8 cellular contexts compared by ENCODE assay signal in the genomic region with DNA sequence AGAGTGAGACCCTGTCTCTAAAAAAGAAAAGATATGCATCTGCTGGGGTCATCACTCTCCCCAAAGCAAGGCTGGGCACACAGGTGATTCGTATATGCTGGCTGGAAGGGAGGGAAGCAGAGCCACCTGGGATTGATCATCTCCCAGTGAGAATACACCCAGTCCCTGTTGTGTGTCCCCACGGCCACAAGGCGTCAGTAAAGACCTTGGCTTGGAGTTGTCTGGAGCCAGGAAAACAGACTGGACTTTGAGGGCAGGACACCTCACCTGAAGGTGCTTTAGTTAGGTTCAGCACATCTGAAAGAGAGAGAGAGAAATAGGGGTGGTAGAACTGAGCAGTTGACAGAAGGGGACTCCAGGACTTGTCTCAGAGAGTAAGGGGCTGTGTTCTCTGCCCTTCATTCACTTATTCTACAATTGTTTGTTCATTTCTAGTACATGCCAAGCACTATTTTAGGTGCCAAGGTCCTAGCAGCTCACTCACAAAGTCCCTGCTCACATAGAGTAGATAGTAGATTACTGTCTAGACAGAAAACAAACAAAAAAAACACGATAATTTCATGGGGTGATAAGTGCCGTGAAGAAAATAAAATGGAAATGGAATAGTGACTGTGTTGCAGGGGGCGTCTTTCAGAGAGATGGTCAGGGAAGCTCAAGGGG. TPM values are rescaled to one million over a fixed set of nuclear protein-coding genes. Genes with fewer than 3 reads are reported as not detected.
DNase-seq lines count a peak whose midpoint lies in the region; ATAC-seq and TF ChIP-seq lines count a peak whose summit lies in the region.

No MANE protein-coding gene starts in this region.

- no peaks in the 10 kb centered on the region for H3K4me1 ChIP-seq in gastrocnemius medialis

- H3K9me3 ChIP-seq in gastrocnemius medialis, result no peaks in the 10 kb centered on the region

- no peak overlapping the region for H3K4me3 Mint-ChIP-seq in activated T-helper 1 cell treated with anti-CD3 and anti-CD28 coated beads, Interleukin-12 subunit alpha, Interleukin-12 subunit beta, Interleukin-2, Interleukin-4 antibody, amounts not matched to agents 30 ng/mL and 10 ng/mL and 1 ng/mL, durations not matched to agents 14 hours and 24 hours and 36 hours

- TF ChIP-seq POLR2A in gastrocnemius medialis (IDR thresholded peaks at IDR 0.05), result no peak

- H3K4me3 ChIP-seq in gastrocnemius medialis, result no peak overlapping the region

- no peaks in the 10 kb centered on the region for H3K9me3 Mint-ChIP-seq in activated T-helper 1 cell treated with anti-CD3 and anti-CD28 coated beads, Interleukin-12 subunit alpha, Interleukin-12 subunit beta, Interleukin-2, Interleukin-4 antibody, amounts not matched to agents 30 ng/mL and 10 ng/mL and 1 ng/mL, durations not matched to agents 14 hours and 24 hours and 36 hours

- DNase-seq in AG08395 (ENCODE audit: low spot score), result peak; percentile 83
- peak; percentile 64 for DNase-seq in NCI-H2171 treated with DMSO at 0.1 percent for 48 hours (lab: John Stamatoyannopoulos, UW)
- DNase-seq in activated T-helper 1 cell treated with anti-CD3 and anti-CD28 coated beads, Interleukin-12 subunit alpha, Interleukin-12 subunit beta, Interleukin-2, Interleukin-4 antibody, amounts not matched to agents 30 ng/mL and 10 ng/mL and 1 ng/mL, durations not matched to agents 14 hours and 24 hours and 36 hours (ENCODE audit: low spot score), result no peak
- DNase-seq in left ventricle myocardium superior, result peak; percentile 67
- DNase-seq in gastrocnemius medialis, result peak; percentile 24 to 41
- DNase-seq in OCI-M2 (lab: John Stamatoyannopoulos, UW; ENCODE audit: unreplicated experiment), result no peak
- DNase-seq in KG1 (lab: John Stamatoyannopoulos, UW), result no peak

- peak overlapping the region; percentile 37 for H3K27ac Mint-ChIP-seq in activated T-helper 1 cell treated with anti-CD3 and anti-CD28 coated beads, Interleukin-12 subunit alpha, Interleukin-12 subunit beta, Interleukin-2, Interleukin-4 antibody, amounts not matched to agents 30 ng/mL and 10 ng/mL and 1 ng/mL, durations not matched to agents 14 hours and 24 hours and 36 hours

- H3K27me3 ChIP-seq in gastrocnemius medialis, result no peaks in the 10 kb centered on the region

- in situ Hi-C loops in gastrocnemius medialis (cut with MboI; ENCODE audit: low sequenced_read_pairs in 4 of 4), result loop anchor here in 3 of 4 donors (5.0 to 10.0 kb wide), 4 partner anchors 74 to 236 kb away; no protein-coding TSS in a partner anchor

- no peaks in the 10 kb centered on the region for H3K36me3 Mint-ChIP-seq in activated T-helper 1 cell treated with anti-CD3 and anti-CD28 coated beads, Interleukin-12 subunit alpha, Interleukin-12 subunit beta, Interleukin-2, Interleukin-4 antibody, amounts not matched to agents 30 ng/mL and 10 ng/mL and 1 ng/mL, durations not matched to agents 14 hours and 24 hours and 36 hours (ENCODE audit: low read depth)

- peak; percentile 87 for TF ChIP-seq CTCF in GM12873 (IDR thresholded peaks at IDR 0.05; ENCODE audit: insufficient read depth, low read depth, low read length, missing control alignments)
- peak; percentile 65 to 76 (median 74) for TF ChIP-seq CTCF in gastrocnemius medialis (IDR thresholded peaks at IDR 0.05 in 4 of 5, conservative IDR thresholded peaks at IDR 0.05 in 1 of 5)

- intact Hi-C loops in activated T-helper 1 cell treated with anti-CD3 and anti-CD28 coated beads, Interleukin-12 subunit alpha, Interleukin-12 subunit beta, Interleukin-2, Interleukin-4 antibody, amounts not matched to agents 30 ng/mL and 10 ng/mL and 1 ng/mL, durations not matched to agents 14 hours and 24 hours and 36 hours (cut with micrococcal nuclease), result no loop called here
- intact Hi-C loops in left ventricle myocardium superior (cut with micrococcal nuclease), result loop anchor here (5.0 kb wide), 1 partner anchor 104 kb away; no protein-coding TSS in a partner anchor
- intact Hi-C loops in gastrocnemius medialis (cut with DNase I; ENCODE audit: low total_unique reads), result loop anchor here (1.0 kb wide), 1 partner anchor 236 kb away; no protein-coding TSS in a partner anchor

- H3K36me3 ChIP-seq in gastrocnemius medialis, result no peaks in the 10 kb centered on the region

- no peaks in the 10 kb centered on the region for H3K27me3 Mint-ChIP-seq in activated T-helper 1 cell treated with anti-CD3 and anti-CD28 coated beads, Interleukin-12 subunit alpha, Interleukin-12 subunit beta, Interleukin-2, Interleukin-4 antibody, amounts not matched to agents 30 ng/mL and 10 ng/mL and 1 ng/mL, durations not matched to agents 14 hours and 24 hours and 36 hours (ENCODE audit: insufficient read depth)

- peak; percentile 89 for ATAC-seq in left ventricle myocardium superior
- ATAC-seq in gastrocnemius medialis, result peak; percentile 53 to 72

- H3K4me1 Mint-ChIP-seq in activated T-helper 1 cell treated with anti-CD3 and anti-CD28 coated beads, Interleukin-12 subunit alpha, Interleukin-12 subunit beta, Interleukin-2, Interleukin-4 antibody, amounts not matched to agents 30 ng/mL and 10 ng/mL and 1 ng/mL, durations not matched to agents 14 hours and 24 hours and 36 hours (ENCODE audit: low read depth), result peaks cover 41% of the 10 kb centered on the region

- no peak overlapping the region for H3K27ac ChIP-seq in gastrocnemius medialis

RNA-seq across cellular contexts. Expression of a gene that starts 13.5 kb away (rescaled TPM):
- total RNA-seq in activated T-helper 1 cell treated with anti-CD3 and anti-CD28 coated beads, Interleukin-12 subunit alpha, Interleukin-12 subunit beta, Interleukin-2, Interleukin-4 antibody, amounts not matched to agents 30 ng/mL and 10 ng/mL and 1 ng/mL, durations not matched to agents 14 hours and 24 hours and 36 hours, result 4.1 and 5.0 TPM in 2 replicates
- total RNA-seq in left ventricle myocardium superior, result 45.4 TPM
- 10 to 100 TPM; 15.9 to 30.8 (median 23.1) TPM for total RNA-seq in gastrocnemius medialis

Comparison
In these comparisons a context has a peak if more than half of its experiments do, and no peak if none do; other contexts are left out.
1. DNase-seq: peak in AG08395 (single experiment), NCI-H2171 treated with DMSO at 0.1 percent for 48 hours (single experiment), left ventricle myocardium superior (single experiment) and gastrocnemius medialis (2 of 2); none in activated T-helper 1 cell treated with anti-CD3 and anti-CD28 coated beads, Interleukin-12 subunit alpha, Interleukin-12 subunit beta, Interleukin-2, Interleukin-4 antibody, amounts not matched to agents 30 ng/mL and 10 ng/mL and 1 ng/mL, durations not matched to agents 14 hours and 24 hours and 36 hours (single experiment), OCI-M2 (single experiment) and KG1 (single experiment).